In genomic region chr18:70634576-70635147, GRCh38 we compare ENCODE assay signal across 24 cellular contexts.
"Had no signal": no experiment of that assay in that cellular context is flagged by ENCODE, and none has a peak within 500 bp of the region (broad histone marks: within the 10 kb centered on the region; RNA-seq: fewer than 3 reads in every experiment).

No MANE protein-coding gene starts in this region.

- H3K27ac Mint-ChIP-seq: activated CD4-positive, alpha-beta T cell treated with anti-CD3 and anti-CD28 coated beads, Interleukin-2, amount 10 ng/mL, durations not matched to agents 7 days and 5 days; activated CD8-positive, alpha-beta memory T cell treated with anti-CD3 and anti-CD28 coated beads, Interleukin-2, amount 10 ng/mL, durations not matched to agents 7 days and 5 days; activated CD8-positive, alpha-beta T cell treated with anti-CD3 and anti-CD28 coated beads for 36 hours; activated naive CD4-positive, alpha-beta T cell treated with anti-CD3 and anti-CD28 coated beads, Interleukin-2, amount 10 ng/mL, durations not matched to agents 7 days and 5 days; effector memory CD8-positive, alpha-beta T cell; natural killer cell treated with Interleukin-12 subunit alpha and Interleukin-12 subunit beta and Interleukin-15 and Interleukin-18, amount 100 ng/mL, for 72 hours; progenitor cell of endocrine pancreas; T-helper 2 cell treated with Interferon-gamma antibody and Interleukin-4, amounts not matched to agents 5 μg/mL and 100 μg/mL, for 36 hours; type B pancreatic cell had no signal

- H3K36me3 ChIP-seq: ascending aorta, brain microvascular endothelial cell, left lung, spleen, vagina, WERI-Rb-1 had no signal

- H3K36me3 Mint-ChIP-seq: activated CD8-positive, alpha-beta memory T cell treated with anti-CD3 and anti-CD28 coated beads, Interleukin-2, amount 10 ng/mL, durations not matched to agents 7 days and 5 days; natural killer cell treated with Interleukin-12 subunit alpha and Interleukin-12 subunit beta and Interleukin-15 and Interleukin-18, amount 100 ng/mL, for 72 hours; type B pancreatic cell had no signal

- H3K4me1 ChIP-seq: ascending aorta, left lung, spleen, testis, vagina had no signal

- H3K9me3 Mint-ChIP-seq: natural killer cell treated with Interleukin-12 subunit alpha and Interleukin-12 subunit beta and Interleukin-15 and Interleukin-18, amount 100 ng/mL, for 72 hours; type B pancreatic cell had no signal

- H3K27me3 Mint-ChIP-seq: activated CD4-positive, alpha-beta T cell treated with anti-CD3 and anti-CD28 coated beads, Interleukin-2, amount 10 ng/mL, durations not matched to agents 7 days and 5 days; activated CD8-positive, alpha-beta memory T cell treated with anti-CD3 and anti-CD28 coated beads, Interleukin-2, amount 10 ng/mL, durations not matched to agents 7 days and 5 days; activated CD8-positive, alpha-beta T cell treated with anti-CD3 and anti-CD28 coated beads for 36 hours; activated naive CD4-positive, alpha-beta T cell treated with anti-CD3 and anti-CD28 coated beads, Interleukin-2, amount 10 ng/mL, durations not matched to agents 7 days and 5 days; effector memory CD8-positive, alpha-beta T cell; natural killer cell treated with Interleukin-12 subunit alpha and Interleukin-12 subunit beta and Interleukin-15 and Interleukin-18, amount 100 ng/mL, for 72 hours; progenitor cell of endocrine pancreas; type B pancreatic cell had no signal

- DNase-seq: activated CD4-positive, alpha-beta T cell treated with anti-CD3 and anti-CD28 coated beads, Interleukin-2, amount 10 ng/mL, durations not matched to agents 7 days and 5 days; activated CD4-positive, CD25-positive, alpha-beta regulatory T cell treated with anti-CD3 and anti-CD28 coated beads, Interleukin-2, amount 50 U/mL, for 72 hours; activated CD8-positive, alpha-beta memory T cell treated with anti-CD3 and anti-CD28 coated beads, Interleukin-2, amount 10 ng/mL, durations not matched to agents 7 days and 5 days; activated CD8-positive, alpha-beta T cell treated with anti-CD3 and anti-CD28 coated beads for 36 hours; activated effector memory CD4-positive, alpha-beta T cell treated with anti-CD3 and anti-CD28 coated beads, Interleukin-2, amount 50 U/mL, for 16 hours; activated naive CD4-positive, alpha-beta T cell treated with anti-CD3 and anti-CD28 coated beads, Interleukin-2, amount 10 ng/mL, durations not matched to agents 7 days and 5 days; activated T-cell treated with anti-CD3 and anti-CD28 coated beads for 4 hours; brain microvascular endothelial cell; central memory CD4-positive, alpha-beta T cell; effector memory CD8-positive, alpha-beta T cell; foreskin melanocyte; left lung; spleen; stimulated activated CD4-positive, alpha-beta T cell treated with anti-CD3 and anti-CD28 coated beads, Interleukin-4, amount 100 ng/mL, for 1 hour; stimulated activated naive CD4-positive, alpha-beta T cell; testis; WERI-Rb-1 had no signal

- H3K4me3 ChIP-seq: ascending aorta, left lung, lung, spleen, testis, vagina had no signal

- H3K9me3 ChIP-seq: ascending aorta, spleen, testis, vagina had no signal

- H3K4me3 Mint-ChIP-seq: activated CD4-positive, alpha-beta T cell treated with anti-CD3 and anti-CD28 coated beads, Interleukin-2, amount 10 ng/mL, durations not matched to agents 7 days and 5 days; activated CD8-positive, alpha-beta memory T cell treated with anti-CD3 and anti-CD28 coated beads, Interleukin-2, amount 10 ng/mL, durations not matched to agents 7 days and 5 days; activated CD8-positive, alpha-beta T cell treated with anti-CD3 and anti-CD28 coated beads for 36 hours; activated naive CD4-positive, alpha-beta T cell treated with anti-CD3 and anti-CD28 coated beads, Interleukin-2, amount 10 ng/mL, durations not matched to agents 7 days and 5 days; effector memory CD8-positive, alpha-beta T cell; natural killer cell treated with Interleukin-12 subunit alpha and Interleukin-12 subunit beta and Interleukin-15 and Interleukin-18, amount 100 ng/mL, for 72 hours; T-helper 2 cell treated with Interferon-gamma antibody and Interleukin-4, amounts not matched to agents 5 μg/mL and 100 μg/mL, for 36 hours; type B pancreatic cell had no signal

- ATAC-seq: activated CD8-positive, alpha-beta memory T cell treated with anti-CD3 and anti-CD28 coated beads, Interleukin-2, amount 10 ng/mL, durations not matched to agents 7 days and 5 days; activated CD8-positive, alpha-beta T cell treated with anti-CD3 and anti-CD28 coated beads for 36 hours; effector memory CD8-positive, alpha-beta T cell; left lung; natural killer cell treated with Interleukin-12 subunit alpha and Interleukin-12 subunit beta and Interleukin-15 and Interleukin-18, amount 100 ng/mL, for 72 hours had no signal

- H3K27ac ChIP-seq: ascending aorta, brain microvascular endothelial cell, left lung, spleen, testis, vagina, WERI-Rb-1 had no signal

- H3K4me1 Mint-ChIP-seq: activated CD8-positive, alpha-beta memory T cell treated with anti-CD3 and anti-CD28 coated beads, Interleukin-2, amount 10 ng/mL, durations not matched to agents 7 days and 5 days had no signal

- H3K27me3 ChIP-seq: ascending aorta, brain microvascular endothelial cell, left lung, spleen, testis, vagina had no signal
